17 cellular contexts compared by ENCODE assay signal in the genomic region with DNA sequence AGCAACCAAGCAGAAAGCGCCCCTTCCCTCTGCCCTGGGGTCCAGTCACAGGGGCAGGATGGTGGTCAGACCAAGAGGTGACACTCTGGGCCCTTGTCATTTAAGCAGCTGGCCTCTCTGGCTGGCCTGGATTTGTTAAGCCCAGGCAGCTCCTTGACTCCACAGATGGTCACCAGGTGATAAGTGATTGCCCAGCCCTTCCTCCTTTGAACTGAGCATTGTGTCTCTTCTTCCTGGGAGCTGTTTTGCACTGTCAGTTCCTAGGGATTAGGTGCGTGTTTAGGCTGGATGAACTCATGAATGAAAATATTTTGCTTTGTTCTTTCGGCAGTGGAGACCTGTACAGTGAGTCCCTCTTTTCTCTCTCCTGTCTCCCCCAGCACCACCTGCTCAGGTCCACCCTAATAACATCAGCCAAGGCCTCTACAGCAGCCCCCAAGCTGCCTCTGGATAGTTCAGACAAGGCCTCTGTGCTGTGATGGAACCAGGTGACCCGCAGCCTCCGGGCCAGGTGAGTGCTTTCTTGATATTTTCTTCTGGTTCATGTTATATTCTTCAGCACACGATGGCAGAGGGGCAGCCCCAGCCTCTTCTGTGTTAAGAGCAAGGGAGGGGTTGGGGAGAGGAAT.
"Had no signal": no experiment of that assay in that cellular context is flagged by ENCODE, and none has a peak within 500 bp of the region (broad histone marks: within the 10 kb centered on the region; RNA-seq: fewer than 3 reads in every experiment).

No MANE protein-coding gene starts in this region.

- H3K36me3 ChIP-seq: heart right ventricle, left lung, suprapubic skin, upper lobe of left lung had no signal

- H3K27me3 ChIP-seq: upper lobe of left lung had no signal

- H3K27ac Mint-ChIP-seq: activated naive CD4-positive, alpha-beta T cell treated with anti-CD3 and anti-CD28 coated beads, Interleukin-2, amount 50 U/mL, for 24 hours; nephron; T-helper 1 cell treated with Interleukin-12 subunit alpha and Interleukin-12 subunit beta and Interleukin-4 antibody, amounts not matched to agents 30 μg/mL and 1 μg/mL, for 36 hours had no signal

- H3K4me3 ChIP-seq: dorsolateral prefrontal cortex, heart right ventricle, left lung, suprapubic skin, upper lobe of left lung had no signal

- FAIRE-seq: TTC549 had no signal

- H3K36me3 Mint-ChIP-seq: activated naive CD4-positive, alpha-beta T cell treated with anti-CD3 and anti-CD28 coated beads, Interleukin-2, amount 50 U/mL, for 24 hours had no signal

- H3K4me3 Mint-ChIP-seq: activated naive CD4-positive, alpha-beta T cell treated with anti-CD3 and anti-CD28 coated beads, Interleukin-2, amount 50 U/mL, for 24 hours; nephron; T-helper 1 cell treated with Interleukin-12 subunit alpha and Interleukin-12 subunit beta and Interleukin-4 antibody, amounts not matched to agents 30 μg/mL and 1 μg/mL, for 36 hours had no signal

- H3K9me3 Mint-ChIP-seq: activated naive CD4-positive, alpha-beta T cell treated with anti-CD3 and anti-CD28 coated beads, Interleukin-2, amount 50 U/mL, for 24 hours; nephron; T-helper 1 cell treated with Interleukin-12 subunit alpha and Interleukin-12 subunit beta and Interleukin-4 antibody, amounts not matched to agents 30 μg/mL and 1 μg/mL, for 36 hours had no signal

- H3K4me1 Mint-ChIP-seq: activated naive CD4-positive, alpha-beta T cell treated with anti-CD3 and anti-CD28 coated beads, Interleukin-2, amount 50 U/mL, for 24 hours; nephron had no signal

- DNase-seq: activated CD4-positive, alpha-beta T cell treated with anti-CD3 and anti-CD28 coated beads, Interleukin-2, amount 50 U/mL, for 4 hours; activated CD4-positive, CD25-positive, alpha-beta regulatory T cell treated with anti-CD3 and anti-CD28 coated beads, Interleukin-2, amount 50 U/mL, for 72 hours; activated T-cell treated with anti-CD3 and anti-CD28 coated beads, Interleukin-2, amount 50 U/mL, for 1 hour; amniotic stem cell; dorsolateral prefrontal cortex; foreskin melanocyte; heart right ventricle; left lung; mesenchymal stem cell; stimulated activated CD4-positive, alpha-beta T cell treated with anti-CD3 and anti-CD28 coated beads, Interleukin-2, amount 100 ng/mL, for 48 hours; stimulated activated naive CD8-positive, alpha-beta T cell treated with anti-CD3 and anti-CD28 coated beads, Interleukin-15, Interleukin-2, amounts not matched to agents 100 U/mL and 50 U/mL, for 24 hours; upper lobe of left lung had no signal

- ATAC-seq: heart right ventricle; left lung; stimulated activated naive CD8-positive, alpha-beta T cell treated with anti-CD3 and anti-CD28 coated beads, Interleukin-15, Interleukin-2, amounts not matched to agents 100 U/mL and 50 U/mL, for 24 hours had no signal
